8 cellular contexts compared by ENCODE assay signal in genomic region chr9:114908104-114908621, GRCh38. TPM values are rescaled to one million over a fixed set of nuclear protein-coding genes. Genes with fewer than 3 reads are reported as not detected.
DNase-seq lines count a peak whose midpoint lies in the region; ATAC-seq and TF ChIP-seq lines count a peak whose summit lies in the region.

No MANE protein-coding gene starts in this region.

- no peaks in the 10 kb centered on the region for H3K9me3 ChIP-seq in CD8-positive, alpha-beta T cell (ENCODE audit: low read length)
- H3K9me3 ChIP-seq in HCT116 (ENCODE audit: control insufficient read depth in 1 of 2, insufficient read depth in 1 of 2, low read depth in 1 of 2, low read length in 2 of 2) (no peaks in the 10 kb centered on the region), body of pancreas (no peaks in the 10 kb centered on the region), spleen (no peaks in the 10 kb centered on the region), left ventricle myocardium inferior (replicated peaks) (no peaks in the 10 kb centered on the region)

- RAD21 ChIA-PET in HCT116 (lab: Charles Lee; ENCODE audit: low non-redundant PET in 1 of 2, low total read pairs in 2 of 2, uncharacterized antibody in 2 of 2, unreplicated experiment in 2 of 2): interaction anchor here in 1 of 2 experiments (0.7 kb wide), 1 partner anchor 259 kb away, joined by 3 read pairs; no protein-coding TSS in a partner anchor

- H3K27ac ChIP-seq in CD8-positive, alpha-beta T cell (ENCODE audit: low read depth, low read length): peak overlapping the region; percentile 7
- H3K27ac ChIP-seq in HCT116 (ENCODE audit: low read depth, low read length) (0 out of 2 replicates have a peak overlapping the region, but pooled peaks have one; percentile 23), body of pancreas (peak overlapping the region in 3 of 4 donors; percentile 41 to 52 (median 48)), spleen (peak overlapping the region in 7 of 8 donors; percentile 22 to 76 (median 60)), left ventricle myocardium inferior (replicated peaks) (no peak overlapping the region)

- intact Hi-C loops in CD8-positive, alpha-beta T cell (cut with DNase I, micrococcal nuclease): loop anchor here (1.0 to 10.0 kb wide), 5 partner anchors 9 to 501 kb away; partner anchors contain the start of gene TNFSF15 (in 1 of the 2)
- intact Hi-C loops in HCT116 (cut with micrococcal nuclease): no loop called here
- intact Hi-C loops in body of pancreas (cut with DNase I): no loop called here
- intact Hi-C loops in spleen (cut with DNase I; ENCODE audit: low total_unique reads): loop anchor here (5.0 kb wide), 1 partner anchor 166 kb away; no protein-coding TSS in a partner anchor
- intact Hi-C loops in left ventricle myocardium inferior (cut with micrococcal nuclease): loop anchor here (10.0 kb wide), 1 partner anchor 233 kb away; no protein-coding TSS in a partner anchor

- no peaks in the 10 kb centered on the region for H3K9me2 ChIP-seq in HCT116 (ENCODE audit: insufficient read depth)

- CTCF ChIA-PET in CD8-positive, alpha-beta T cell (lab: Charles Lee): interaction anchor here (0.8 to 7.7 kb wide), 14 partner anchors 9 to 401 kb away, joined by 3 to 185 read pairs (median 5); partner anchors contain the start of gene TEX48
- CTCF ChIA-PET in HCT116 (lab: Charles Lee): interaction anchor here (0.6 to 10.7 kb wide), 6 partner anchors 106 to 502 kb away, joined by 3 to 132 read pairs (median 7); partner anchors contain the start of gene TEX48

- peak overlapping the region; percentile 95 for H3K27ac Mint-ChIP-seq in CD8-positive, alpha-beta T cell

- no peak for TF ChIP-seq CTCF in CD8-positive, alpha-beta T cell (IDR thresholded peaks at IDR 0.05)
- TF ChIP-seq CTCF in HCT116 (IDR thresholded peaks at IDR 0.05 in 2 of 3, conservative IDR thresholded peaks at IDR 0.05 in 1 of 3; ENCODE audit: borderline replicate concordance in 1 of 3, insufficient read depth in 1 of 3, low read depth in 2 of 3, low read length in 2 of 3) (no peak), body of pancreas (IDR thresholded peaks at IDR 0.05) (no peak), spleen (IDR thresholded peaks at IDR 0.05 in 8 of 11, conservative IDR thresholded peaks at IDR 0.05 in 3 of 11) (peak in 1 of 11 experiments; percentile 4), left ventricle myocardium inferior (IDR thresholded peaks at IDR 0.05; ENCODE audit: borderline replicate concordance) (no peak)

- H3K4me3 ChIP-seq in CD8-positive, alpha-beta T cell (ENCODE audit: low read depth, low read length): peak overlapping the region; percentile 27
- H3K4me3 ChIP-seq in HCT116 (replicated peaks in 1 of 2; ENCODE audit: low read depth in 1 of 2, low read length in 2 of 2): no peak overlapping the region
- H3K4me3 ChIP-seq in body of pancreas: no peak overlapping the region
- peak overlapping the region in 1 of 8 donors; percentile 15 for H3K4me3 ChIP-seq in spleen
- H3K4me3 ChIP-seq in left ventricle myocardium inferior: no peak overlapping the region

- no peak for ATAC-seq in CD8-positive, alpha-beta T cell
- ATAC-seq in HCT116 (peak; percentile 59), body of pancreas (peak; percentile 78), GM21619 (IDR thresholded peaks at IDR 0.05; ENCODE audit: unreplicated experiment) (no peak)

- H3K9me3 Mint-ChIP-seq in CD8-positive, alpha-beta T cell: no peaks in the 10 kb centered on the region

- no peak for TF ChIP-seq RAD21 in HCT116 (IDR thresholded peaks at IDR 0.05; ENCODE audit: low read depth)

- peaks cover 58% of the 10 kb centered on the region for H3K4me1 ChIP-seq in CD8-positive, alpha-beta T cell (ENCODE audit: insufficient read depth, low read length)
- H3K4me1 ChIP-seq in HCT116 (ENCODE audit: control insufficient read depth in 1 of 2, insufficient read depth in 2 of 2, low read length in 2 of 2) (peaks cover 13 to 20% of the 10 kb centered on the region in 2 experiments), body of pancreas (peaks cover 16% of the 10 kb centered on the region), spleen (peaks cover 24 to 78% (median 49%) of the 10 kb centered on the region in 6 donors), left ventricle myocardium inferior (no peaks in the 10 kb centered on the region)

- H3K79me2 ChIP-seq in HCT116 (ENCODE audit: insufficient read depth, low read length): no peaks in the 10 kb centered on the region

- no peaks in the 10 kb centered on the region for H3K27me3 Mint-ChIP-seq in CD8-positive, alpha-beta T cell (ENCODE audit: low read depth)

- no peaks in the 10 kb centered on the region for H4K20me1 ChIP-seq in HCT116 (ENCODE audit: insufficient read depth)

- H3K4me2 ChIP-seq in HCT116 (ENCODE audit: low read length): no peak overlapping the region

- peaks cover 89% of the 10 kb centered on the region for H3K4me1 Mint-ChIP-seq in CD8-positive, alpha-beta T cell (ENCODE audit: low read depth)

- BruUV-seq in HCT116 (replicated peaks; lab: Mats Ljungman, UMichigan): no TSS peak

- peaks cover 21% of the 10 kb centered on the region for H3K36me3 ChIP-seq in CD8-positive, alpha-beta T cell (ENCODE audit: insufficient read depth, low read length)
- H3K36me3 ChIP-seq in HCT116 (ENCODE audit: control insufficient read depth in 1 of 2, insufficient read depth in 2 of 2, low read length in 2 of 2) (no peaks in the 10 kb centered on the region), body of pancreas (replicated peaks in 1 of 2; ENCODE audit: insufficient read depth in 1 of 2, low read depth in 2 of 2) (no peaks in the 10 kb centered on the region), spleen (peaks cover 0 to 33% (median 5%) of the 10 kb centered on the region in 6 donors), left ventricle myocardium inferior (no peaks in the 10 kb centered on the region)

- no peak for DNase-seq in CD8-positive, alpha-beta T cell
- peak; percentile 38 for DNase-seq in HCT116 (ENCODE audit: low read depth, low spot score)
- peak; percentile 96 for DNase-seq in NCI-H510A (lab: John Stamatoyannopoulos, UW)
- peak; percentile 25 to 55 (median 40) for DNase-seq in body of pancreas
- DNase-seq in spleen: no peak
- no peak for DNase-seq in activated effector memory CD4-positive, alpha-beta T cell treated with Interleukin-2 at 50 U/mL for 16 hours
- no peak for DNase-seq in left ventricle myocardium inferior

- H3K4me3 Mint-ChIP-seq in CD8-positive, alpha-beta T cell: peak overlapping the region; percentile 72

- H2AFZ ChIP-seq in HCT116 (ENCODE audit: low read depth, low read length, poor library complexity, severe bottlenecking): no peak overlapping the region

- no peak for TF ChIP-seq POLR2A in HCT116 (IDR thresholded peaks at IDR 0.05; ENCODE audit: borderline replicate concordance, extremely low read depth, insufficient read depth, insufficient read length)
- TF ChIP-seq POLR2A in body of pancreas (IDR thresholded peaks at IDR 0.05): no peak
- TF ChIP-seq POLR2A in spleen (IDR thresholded peaks at IDR 0.05): no peak

- H3K36me3 Mint-ChIP-seq in CD8-positive, alpha-beta T cell: peaks cover 61% of the 10 kb centered on the region

- no peak overlapping the region for H3K9ac ChIP-seq in HCT116 (ENCODE audit: low read length)

- POLR2A ChIA-PET in CD8-positive, alpha-beta T cell (lab: Charles Lee): interaction anchor here (1.3 to 3.4 kb wide), 6 partner anchors 8 to 170 kb away, joined by 3 to 26 read pairs (median 8); partner anchors contain the start of gene TNFSF8
- POLR2A ChIA-PET in HCT116 (lab: Charles Lee): no interaction called here

- WGBS in body of pancreas, 2 donors: 36 to 52% methylated on average over 3 of the region's 3 CpGs
- 47 to 72% (median 63%) methylated on average over 3 of the region's 3 CpGs for WGBS in spleen, 5 donors

- no peaks in the 10 kb centered on the region for H3K27me3 ChIP-seq in CD8-positive, alpha-beta T cell (ENCODE audit: insufficient read depth, low read length)
- H3K27me3 ChIP-seq in HCT116 (ENCODE audit: insufficient read depth, low read length): peaks cover 19% of the 10 kb centered on the region; the same call in 1 of the 2 replicates
- H3K27me3 ChIP-seq in body of pancreas: no peaks in the 10 kb centered on the region
- no peaks in the 10 kb centered on the region for H3K27me3 ChIP-seq in spleen (replicated peaks in 1 of 7)
- peaks cover 65% of the 10 kb centered on the region for H3K27me3 ChIP-seq in left ventricle myocardium inferior (ENCODE audit: low read depth)

TF ChIP-seq in HCT116, 20 proteins besides CTCF, POLR2A, EP300 and RAD21:
- TF ChIP-seq SP1 (IDR thresholded peaks at IDR 0.05; ENCODE audit: low read depth): peak; percentile 20; the same call in 1 of the 2 replicates
- TF ChIP-seq, protein P1, sequence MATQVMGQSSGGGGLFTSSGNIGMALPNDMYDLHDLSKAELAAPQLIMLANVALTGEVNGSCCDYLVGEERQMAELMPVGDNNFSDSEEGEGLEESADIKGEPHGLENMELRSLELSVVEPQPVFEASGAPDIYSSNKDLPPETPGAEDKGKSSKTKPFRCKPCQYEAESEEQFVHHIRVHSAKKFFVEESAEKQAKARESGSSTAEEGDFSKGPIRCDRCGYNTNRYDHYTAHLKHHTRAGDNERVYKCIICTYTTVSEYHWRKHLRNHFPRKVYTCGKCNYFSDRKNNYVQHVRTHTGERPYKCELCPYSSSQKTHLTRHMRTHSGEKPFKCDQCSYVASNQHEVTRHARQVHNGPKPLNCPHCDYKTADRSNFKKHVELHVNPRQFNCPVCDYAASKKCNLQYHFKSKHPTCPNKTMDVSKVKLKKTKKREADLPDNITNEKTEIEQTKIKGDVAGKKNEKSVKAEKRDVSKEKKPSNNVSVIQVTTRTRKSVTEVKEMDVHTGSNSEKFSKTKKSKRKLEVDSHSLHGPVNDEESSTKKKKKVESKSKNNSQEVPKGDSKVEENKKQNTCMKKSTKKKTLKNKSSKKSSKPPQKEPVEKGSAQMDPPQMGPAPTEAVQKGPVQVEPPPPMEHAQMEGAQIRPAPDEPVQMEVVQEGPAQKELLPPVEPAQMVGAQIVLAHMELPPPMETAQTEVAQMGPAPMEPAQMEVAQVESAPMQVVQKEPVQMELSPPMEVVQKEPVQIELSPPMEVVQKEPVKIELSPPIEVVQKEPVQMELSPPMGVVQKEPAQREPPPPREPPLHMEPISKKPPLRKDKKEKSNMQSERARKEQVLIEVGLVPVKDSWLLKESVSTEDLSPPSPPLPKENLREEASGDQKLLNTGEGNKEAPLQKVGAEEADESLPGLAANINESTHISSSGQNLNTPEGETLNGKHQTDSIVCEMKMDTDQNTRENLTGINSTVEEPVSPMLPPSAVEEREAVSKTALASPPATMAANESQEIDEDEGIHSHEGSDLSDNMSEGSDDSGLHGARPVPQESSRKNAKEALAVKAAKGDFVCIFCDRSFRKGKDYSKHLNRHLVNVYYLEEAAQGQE (IDR thresholded peaks at IDR 0.05; ENCODE audit: low read depth): no peak
- TF ChIP-seq CBX3 (IDR thresholded peaks at IDR 0.05; ENCODE audit: low read depth): no peak
- peak; percentile 35 for TF ChIP-seq JUND (IDR thresholded peaks at IDR 0.05)
- no peak for TF ChIP-seq EZH2 (IDR thresholded peaks at IDR 0.05)

RNA-seq across cellular contexts. Expression of gene TNFSF8, which starts 22.2 kb away (rescaled TPM):
- total RNA-seq in CD8-positive, alpha-beta T cell: 10 to 100 TPM; 47.7 to 49.3 TPM
- total RNA-seq in HCT116 (2021; ENCODE audit: unreplicated experiment) (not detected), body of pancreas (1 to 10 TPM in 1 of 2 donors, not detected in 1; 1.0 TPM), spleen (10 to 100 TPM in 5 of 7 donors, 1 to 10 TPM in 2; 7.1 to 42.7 (median 19.2) TPM), left ventricle myocardium inferior (0.63 TPM)
- not detected in 2 replicates for polyA plus RNA-seq in HCT116 (2012)
- 10 to 100 TPM in 2 of 3 donors, 1 to 10 TPM in 1; 4.8 to 16.0 (median 10.2) TPM for polyA plus RNA-seq in spleen

Comparison
In these comparisons a context has a peak if more than half of its experiments do, and no peak if none do; other contexts are left out.
1. ATAC-seq: peak in HCT116 (single experiment) and body of pancreas (single experiment); none in CD8-positive, alpha-beta T cell (single experiment) and GM21619 (single experiment).
2. DNase-seq: peak in HCT116 (single experiment), NCI-H510A (single experiment) and body of pancreas (4 of 4); none in CD8-positive, alpha-beta T cell (0 of 7), spleen (single experiment), activated effector memory CD4-positive, alpha-beta T cell treated with Interleukin-2 at 50 U/mL for 16 hours (single experiment) and left ventricle myocardium inferior (single experiment).
3. intact Hi-C loops: an anchor here in CD8-positive, alpha-beta T cell (1.0 to 10.0 kb wide), spleen (5.0 kb wide) and left ventricle myocardium inferior (10.0 kb wide); none called in HCT116 and body of pancreas.